8 cellular contexts compared by ENCODE assay signal in the genomic region with DNA sequence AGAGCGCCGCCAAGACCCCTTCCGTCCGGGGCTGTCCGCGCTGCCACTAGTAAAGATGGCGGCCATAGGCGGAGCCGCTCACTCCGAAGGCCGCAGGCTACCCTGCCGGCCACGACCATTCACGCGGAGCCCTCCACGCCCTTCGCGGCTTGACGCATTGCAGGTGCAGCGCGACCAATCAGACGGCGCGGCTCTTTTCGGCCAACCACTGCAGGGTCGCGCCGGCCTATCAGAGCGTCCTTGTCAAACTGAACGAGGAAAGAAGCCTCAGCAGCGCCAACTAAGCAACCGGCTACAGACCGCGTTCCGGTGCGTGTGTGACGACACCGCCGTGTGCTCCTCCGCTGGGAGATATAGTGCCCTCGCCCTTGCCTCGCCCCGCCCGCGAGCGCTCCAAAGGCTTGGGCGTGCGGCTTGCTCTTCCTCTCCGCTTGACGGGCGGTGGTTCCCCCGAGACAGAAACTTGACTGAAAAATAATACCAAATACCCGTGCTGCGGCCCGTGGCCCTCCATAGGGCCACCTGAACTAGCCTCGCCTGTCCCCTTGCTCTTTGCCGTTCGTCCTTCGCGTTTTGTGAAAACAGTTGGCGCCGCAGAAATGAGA. TPM values are rescaled to one million over a fixed set of nuclear protein-coding genes. Genes with fewer than 3 reads are reported as not detected.
DNase-seq lines count a peak whose midpoint lies in the region; ATAC-seq and TF ChIP-seq lines count a peak whose summit lies in the region.

No MANE protein-coding gene starts in this region.

- peak overlapping the region; percentile 98 to 100 (median 99) for H3K27ac ChIP-seq in heart left ventricle
- H3K27ac ChIP-seq in upper lobe of left lung, result peak overlapping the region; percentile 99 to 100 (median 99)

- H3K4me1 ChIP-seq in heart left ventricle, result peaks cover 4 to 44% (median 27%) of the 10 kb centered on the region in 12 donors
- peaks cover 9 to 28% (median 22%) of the 10 kb centered on the region in 4 donors for H3K4me1 ChIP-seq in upper lobe of left lung

- no peaks in the 10 kb centered on the region for H3K27me3 Mint-ChIP-seq in activated naive CD8-positive, alpha-beta T cell treated with anti-CD3 and anti-CD28 coated beads, Interleukin-2, amount 50 U/mL, for 24 hours

- TF ChIP-seq POLR2A in GM10847 (IDR thresholded peaks at IDR 0.05; ENCODE audit: extremely low read depth, insufficient read length) (peak; percentile 86), heart left ventricle (IDR thresholded peaks at IDR 0.05) (peak; percentile 31 to 91), upper lobe of left lung (IDR thresholded peaks at IDR 0.05) (peak in 3 of 4 donors; percentile 95 to 99 (median 96))

- H3K36me3 ChIP-seq in heart left ventricle (no peaks in the 10 kb centered on the region), upper lobe of left lung (no peaks in the 10 kb centered on the region)

- no peak overlapping the region for H3K27ac Mint-ChIP-seq in activated naive CD8-positive, alpha-beta T cell treated with anti-CD3 and anti-CD28 coated beads, Interleukin-2, amount 50 U/mL, for 24 hours

- H3K4me1 Mint-ChIP-seq in activated naive CD8-positive, alpha-beta T cell treated with anti-CD3 and anti-CD28 coated beads, Interleukin-2, amount 50 U/mL, for 24 hours, result peaks cover 26% of the 10 kb centered on the region

- ATAC-seq in HG02610 (IDR thresholded peaks at IDR 0.05; ENCODE audit: unreplicated experiment) (peak; percentile 94), heart left ventricle (peak; percentile 93 to 98 (median 96)), upper lobe of left lung (ENCODE audit: low FRiP score in 2 of 2) (peak; percentile 97 to 99)
- peak; percentile 92 for ATAC-seq in activated naive CD8-positive, alpha-beta T cell treated with anti-CD3 and anti-CD28 coated beads, Interleukin-2, amount 50 U/mL, for 24 hours

- no peaks in the 10 kb centered on the region for H3K9me3 Mint-ChIP-seq in activated naive CD8-positive, alpha-beta T cell treated with anti-CD3 and anti-CD28 coated beads, Interleukin-2, amount 50 U/mL, for 24 hours

- H3K9me3 ChIP-seq in heart left ventricle, result no peaks in the 10 kb centered on the region
- H3K9me3 ChIP-seq in upper lobe of left lung, result no peaks in the 10 kb centered on the region

- TF ChIP-seq CTCF in heart left ventricle (IDR thresholded peaks at IDR 0.05) (peak in 7 of 12 donors; percentile 10 to 31 (median 25)), upper lobe of left lung (IDR thresholded peaks at IDR 0.05) (peak in 4 of 6 experiments; percentile 30 to 57 (median 44))

- intact Hi-C loops in heart left ventricle (cut with DNase I), result loop anchor here in 9 of 10 donors (1.0 to 5.0 kb wide), 11 partner anchors 13 to 376 kb away; a partner anchor contains a TSS

- H3K4me3 Mint-ChIP-seq in activated naive CD8-positive, alpha-beta T cell treated with anti-CD3 and anti-CD28 coated beads, Interleukin-2, amount 50 U/mL, for 24 hours, result no peak overlapping the region

- peak; percentile 99 for DNase-seq in NCI-H1105 (lab: John Stamatoyannopoulos, UW)
- peak; percentile 80 for DNase-seq in SKM-1 (lab: John Stamatoyannopoulos, UW; ENCODE audit: unreplicated experiment)
- peak; percentile 98 for DNase-seq in activated naive CD8-positive, alpha-beta T cell treated with anti-CD3 and anti-CD28 coated beads, Interleukin-2, amount 50 U/mL, for 24 hours
- DNase-seq in heart left ventricle, result peak; percentile 100
- peak; percentile 99 for DNase-seq in pons (ENCODE audit: low spot score)
- peak; percentile 99 to 100 for DNase-seq in upper lobe of left lung

- 0% methylated on average over 33 to 62 of the region's 62 CpGs for WGBS in heart left ventricle, 4 donors
- 0% methylated on average over 41 of the region's 62 CpGs; no CpG with 5 or more reads in 1 of the 2 donors for WGBS in upper lobe of left lung, 2 donors

- TF ChIP-seq EP300 in upper lobe of left lung (IDR thresholded peaks at IDR 0.05), result peak in 1 of 4 donors; percentile 90

- H3K4me3 ChIP-seq in heart left ventricle (peak overlapping the region; percentile 47 to 80 (median 66)), upper lobe of left lung (peak overlapping the region; percentile 45 to 67 (median 53))

- no peaks in the 10 kb centered on the region for H3K27me3 ChIP-seq in heart left ventricle
- no peaks in the 10 kb centered on the region for H3K27me3 ChIP-seq in upper lobe of left lung

- H3K36me3 Mint-ChIP-seq in activated naive CD8-positive, alpha-beta T cell treated with anti-CD3 and anti-CD28 coated beads, Interleukin-2, amount 50 U/mL, for 24 hours (ENCODE audit: low read depth), result no peaks in the 10 kb centered on the region

RNA-seq across cellular contexts. Expression of a gene that starts 13.6 kb away (rescaled TPM):
- 100 to 1,000 TPM; 397 to 784 (median 503) TPM for total RNA-seq in heart left ventricle
- 100 to 1,000 TPM; 307 to 388 TPM for polyA plus RNA-seq in heart left ventricle
- 100 to 1,000 TPM; 186 to 586 (median 415) TPM for total RNA-seq in upper lobe of left lung

RNA-seq across cellular contexts. Expression of a gene that starts 51.5 kb away (rescaled TPM):
- 10 to 100 TPM in 5 of 9 donors, 1 to 10 TPM in 4; 5.2 to 15.4 (median 10.7) TPM for total RNA-seq in heart left ventricle
- polyA plus RNA-seq in heart left ventricle, result 1 to 10 TPM; 5.3 to 7.2 TPM
- 10 to 100 TPM; 12.0 to 51.3 (median 20.3) TPM for total RNA-seq in upper lobe of left lung

Comparison
In these comparisons a context has a peak if more than half of its experiments do, and no peak if none do; other contexts are left out.
1. Peak in every context shown above with its lines: DNase-seq, ATAC-seq, H3K4me3 ChIP-seq and H3K27ac ChIP-seq.